8 cellular contexts compared by ENCODE assay signal in genomic region chr22:42316988-42317387, GRCh38. TPM values are rescaled to one million over a fixed set of nuclear protein-coding genes. Genes with fewer than 3 reads are reported as not detected.
A peak's percentile ranks its signal among the peaks of the same experiment; 100 is the strongest.
DNase-seq lines count a peak whose midpoint lies in the region; TF ChIP-seq lines count a peak whose summit lies in the region.

No MANE protein-coding gene starts in this region.

- peaks cover 32 to 79% (median 34%) of the 10 kb centered on the region in 3 donors for H3K4me1 ChIP-seq in esophagus squamous epithelium
- peaks cover 31% of the 10 kb centered on the region for H3K4me1 ChIP-seq in vagina

- H3K27me3 ChIP-seq in esophagus squamous epithelium (peaks cover 0 to 7% (median 0%) of the 10 kb centered on the region in 4 donors), vagina (no peaks in the 10 kb centered on the region)

- H3K27ac ChIP-seq in esophagus squamous epithelium (peak overlapping the region; percentile 87 to 94 (median 88)), vagina (no peak overlapping the region)

- DNase-seq in HT-29 (ENCODE audit: low spot score), result peak; percentile 39
- peak; percentile 19 to 23 for DNase-seq in activated CD4-positive, alpha-beta T cell treated with anti-CD3 and anti-CD28 coated beads, Interleukin-2, amount 50 U/mL, for 24 hours (ENCODE audit: low read depth in 1 of 2, low spot score in 1 of 2)
- DNase-seq in esophagus squamous epithelium (lab: John Stamatoyannopoulos, UW), result no peak
- peak; percentile 47 for DNase-seq in stimulated activated CD4-positive, alpha-beta T cell treated with anti-CD3 and anti-CD28 coated beads, Interleukin-4, amount 100 ng/mL, for 1 hour
- DNase-seq in iPS-NIHi7 (ENCODE audit: extremely low spot score), result no peak
- DNase-seq in vagina (ENCODE audit: extremely low spot score in 2 of 2), result no peak
- DNase-seq in DMS79 (lab: John Stamatoyannopoulos, UW), result no peak
- no peak for DNase-seq in NCI-H2171 (lab: John Stamatoyannopoulos, UW)

- H3K9me3 ChIP-seq in esophagus squamous epithelium (no peaks in the 10 kb centered on the region), vagina (no peaks in the 10 kb centered on the region)

- WGBS in esophagus squamous epithelium, 2 donors, result 18 to 30% methylated on average over 10 to 11 of the region's 11 CpGs

- peak in 1 of 4 donors; percentile 24 for TF ChIP-seq POLR2A in esophagus squamous epithelium (IDR thresholded peaks at IDR 0.05)
- no peak for TF ChIP-seq POLR2A in vagina (IDR thresholded peaks at IDR 0.05)

- TF ChIP-seq CTCF in esophagus squamous epithelium (IDR thresholded peaks at IDR 0.05) (no peak), vagina (IDR thresholded peaks at IDR 0.05) (no peak)

- intact Hi-C loops in esophagus squamous epithelium (cut with DNase I) (no loop called here), vagina (cut with DNase I) (no loop called here)

- H3K36me3 ChIP-seq in esophagus squamous epithelium (no peaks in the 10 kb centered on the region), vagina (no peaks in the 10 kb centered on the region)

- peak overlapping the region in 3 of 4 donors; percentile 2 to 12 (median 5) for H3K4me3 ChIP-seq in esophagus squamous epithelium
- H3K4me3 ChIP-seq in vagina, result no peak overlapping the region

RNA-seq across cellular contexts. Expression of gene TCF20, which starts 46.5 kb away (rescaled TPM):
- 47.2 and 48.3 TPM in 2 replicates for total RNA-seq in HT-29 (2014; rRNA removed; shearing (Covaris generic))
- total RNA-seq in esophagus squamous epithelium (10 to 100 TPM; 40.2 to 52.5 (median 41.0) TPM), vagina (30.4 TPM)

Comparison
In these comparisons a context has a peak if more than half of its experiments do, and no peak if none do; other contexts are left out.
1. DNase-seq: peak in HT-29 (single experiment), activated CD4-positive, alpha-beta T cell treated with anti-CD3 and anti-CD28 coated beads, Interleukin-2, amount 50 U/mL, for 24 hours (2 of 2) and stimulated activated CD4-positive, alpha-beta T cell treated with anti-CD3 and anti-CD28 coated beads, Interleukin-4, amount 100 ng/mL, for 1 hour (single experiment); none in esophagus squamous epithelium (single experiment), iPS-NIHi7 (single experiment), vagina (0 of 2), DMS79 (single experiment) and NCI-H2171 (single experiment).
2. H3K4me3 ChIP-seq: peak in esophagus squamous epithelium (3 of 4); none in vagina (0 of 2).